In genomic region chr6:113120577-113121285, GRCh38 we compare ENCODE assay signal across 11 cellular contexts.
DNase-seq lines count a peak whose midpoint lies in the region; ATAC-seq and TF ChIP-seq lines count a peak whose summit lies in the region.
"Had no signal": no experiment of that assay in that cellular context is flagged by ENCODE, and none has a peak within 500 bp of the region (broad histone marks: within the 10 kb centered on the region; RNA-seq: fewer than 3 reads in every experiment).

No MANE protein-coding gene starts in this region.

- DNase-seq in SIG-M5 treated with dmso at 0.1 percent for 504 hours (lab: John Stamatoyannopoulos, UW; ENCODE audit: unreplicated experiment), result peak; percentile 32
- DNase-seq in SIG-M5 (lab: John Stamatoyannopoulos, UW), result no peak
- peak; percentile 82 to 93 for DNase-seq in SJSA1 (ENCODE audit: low read depth in 1 of 2, low spot score in 2 of 2)
- peak; percentile 93 for DNase-seq in fibroblast of pulmonary artery (ENCODE audit: low read depth)
- peak; percentile 86 for DNase-seq in stromal cell of bone marrow (ENCODE audit: low read depth)
- DNase-seq in NCI-H82 treated with DMSO at 0.1 percent for 48 hours (lab: John Stamatoyannopoulos, UW; ENCODE audit: unreplicated experiment), result no peak
- no peak for DNase-seq in midbrain (lab: John Stamatoyannopoulos, UW)
- DNase-seq: activated T-cell treated with anti-CD3 and anti-CD28 coated beads, Interleukin-2, amount 50 U/mL, for 24 hours; stimulated activated CD8-positive, alpha-beta memory T cell treated with anti-CD3 and anti-CD28 coated beads, Interleukin-4, amount 100 ng/mL, for 48 hours had no signal

- peaks cover 36% of the 10 kb centered on the region for H3K4me1 ChIP-seq in SJSA1 (replicated peaks)
- H3K4me1 ChIP-seq: pancreas had no signal

- no peaks in the 10 kb centered on the region for H3K9me3 ChIP-seq in SJSA1 (replicated peaks)
- H3K9me3 ChIP-seq: pancreas had no signal

- H3K27ac ChIP-seq in SJSA1, result peak overlapping the region; percentile 91
- H3K27ac ChIP-seq: pancreas had no signal

- no peaks in the 10 kb centered on the region for H3K27me3 ChIP-seq in SJSA1 (replicated peaks)
- H3K27me3 ChIP-seq: pancreas had no signal

- ATAC-seq in GM18909 (IDR thresholded peaks at IDR 0.05; ENCODE audit: poor library complexity, unreplicated experiment), result no peak

- no peaks in the 10 kb centered on the region for H3K36me3 ChIP-seq in SJSA1
- H3K36me3 ChIP-seq: pancreas had no signal

- H3K4me3 ChIP-seq in SJSA1, result no peak overlapping the region
- no peak overlapping the region for H3K4me3 ChIP-seq in fibroblast of pulmonary artery (replicated peaks; ENCODE audit: low read depth, low read length)
- H3K4me3 ChIP-seq: pancreas had no signal

- no peak for TF ChIP-seq CTCF in fibroblast of pulmonary artery (IDR thresholded peaks at IDR 0.05; ENCODE audit: low read length, missing control alignments)

Comparison
In these comparisons a context has a peak if more than half of its experiments do, and no peak if none do; other contexts are left out.
1. DNase-seq: peak in SIG-M5 treated with dmso at 0.1 percent for 504 hours (single experiment), SJSA1 (2 of 2), fibroblast of pulmonary artery (single experiment) and stromal cell of bone marrow (single experiment); none in SIG-M5 (single experiment), NCI-H82 treated with DMSO at 0.1 percent for 48 hours (single experiment) and midbrain (single experiment).